In genomic region chr1:30323841-30324240, GRCh38 we compare ENCODE assay signal across 10 cellular contexts.
"Had no signal": no experiment of that assay in that cellular context is flagged by ENCODE, and none has a peak within 500 bp of the region (broad histone marks: within the 10 kb centered on the region; RNA-seq: fewer than 3 reads in every experiment).

No MANE protein-coding gene starts in this region.

- H3K4me3 ChIP-seq: gastrocnemius medialis, sigmoid colon had no signal

- H3K27me3 ChIP-seq: gastrocnemius medialis, neutrophil had no signal

- ATAC-seq: activated CD4-positive, CD25-positive, alpha-beta regulatory T cell treated with anti-CD3 and anti-CD28 coated beads, Interleukin-2, amount 50 U/mL, for 24 hours; gastrocnemius medialis; stimulated activated naive B cell treated with anti-CD40 and anti-IgM and Interleukin-4, amounts not matched to agents 10 μg/mL and 1 μg/mL and 100 μg/mL, for 72 hours had no signal

- H3K36me3 ChIP-seq: gastrocnemius medialis, neutrophil, sigmoid colon had no signal

- H3K27ac ChIP-seq: gastrocnemius medialis, neutrophil, sigmoid colon had no signal

- DNase-seq: activated effector memory CD4-positive, alpha-beta T cell treated with Interleukin-2 at 50 U/mL for 16 hours; activated naive CD8-positive, alpha-beta T cell treated with anti-CD3 and anti-CD28 coated beads for 36 hours; activated T-cell treated with anti-CD3 and anti-CD28 coated beads, Interleukin-2, amount 50 U/mL, for 24 hours; gastrocnemius medialis; kidney; sigmoid colon; stimulated activated CD4-positive, alpha-beta T cell treated with anti-CD3 and anti-CD28 coated beads, Interleukin-2, amount 100 ng/mL, for 24 hours; stimulated activated naive B cell treated with anti-CD40 and anti-IgM and Interleukin-4, amounts not matched to agents 10 μg/mL and 1 μg/mL and 100 μg/mL, for 72 hours had no signal

- H3K9me3 ChIP-seq: gastrocnemius medialis, neutrophil, sigmoid colon had no signal

- H3K4me1 ChIP-seq: gastrocnemius medialis, sigmoid colon had no signal
